ENCODE assay signal across 10 cellular contexts in the genomic region with DNA sequence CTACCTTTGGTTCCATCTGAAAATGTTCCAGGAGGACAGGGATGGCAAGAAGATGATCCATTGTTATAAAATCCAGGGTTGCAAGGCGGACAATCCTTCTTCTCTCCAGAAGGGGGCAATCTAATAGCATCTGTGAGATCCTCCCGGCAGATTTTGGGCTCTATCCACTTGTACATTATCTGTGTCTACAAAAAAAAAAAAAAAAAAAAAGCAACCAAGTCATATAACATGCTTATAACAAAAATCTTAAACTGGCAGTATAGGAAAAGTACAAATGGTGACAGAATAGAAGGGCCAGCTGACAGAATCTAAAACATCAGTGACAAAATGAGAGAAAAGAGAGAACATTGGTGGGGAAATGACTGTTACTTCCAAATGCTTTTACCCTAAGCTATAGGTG.
DNase-seq lines count a peak whose midpoint lies in the region; ATAC-seq, FAIRE-seq and TF ChIP-seq lines count a peak whose summit lies in the region.
"Had no signal": no experiment of that assay in that cellular context is flagged by ENCODE, and none has a peak within 500 bp of the region (broad histone marks: within the 10 kb centered on the region; RNA-seq: fewer than 3 reads in every experiment).

No MANE protein-coding gene starts in this region.

- no peaks in the 10 kb centered on the region for H3K9me1 ChIP-seq in IMR-90 (ENCODE audit: insufficient read depth, low read length)

- no peaks in the 10 kb centered on the region for H3K4me1 ChIP-seq in IMR-90 (ENCODE audit: control insufficient read depth, insufficient read depth, low read length)
- H3K4me1 ChIP-seq in OCI-LY3 (ENCODE audit: low read length) = peaks cover 37% of the 10 kb centered on the region

- H4K5ac ChIP-seq in IMR-90 (ENCODE audit: low read depth, low read length) = no peak overlapping the region

- no peaks in the 10 kb centered on the region for H3K36me3 ChIP-seq in IMR-90 (ENCODE audit: control insufficient read depth, insufficient read depth, low read length)
- peaks cover 7% of the 10 kb centered on the region for H3K36me3 ChIP-seq in OCI-LY3 (replicated peaks; ENCODE audit: low read depth, low read length)
- H3K36me3 ChIP-seq: BLaER1 treated with 17β-estradiol and CSF1 and Interleukin-3, amounts not matched to agents 10 nM and 100 nM had no signal

- H3K56ac ChIP-seq in IMR-90 (ENCODE audit: extremely low read depth, insufficient read depth, low read length) = no peak overlapping the region

- H2AK5ac ChIP-seq in IMR-90 (ENCODE audit: low read depth, low read length) = no peak overlapping the region

- H2AK9ac ChIP-seq in IMR-90 (replicated peaks; ENCODE audit: low read depth, low read length, poor library complexity) = no peak overlapping the region

- POLR2A ChIA-PET in IMR-90 (lab: Charles Lee; ENCODE audit: unreplicated experiment) = no interaction called here

- no peak overlapping the region for H4K8ac ChIP-seq in IMR-90 (ENCODE audit: low read depth in 2 of 2, low read length in 2 of 2)

- H3K79me1 ChIP-seq in IMR-90 (ENCODE audit: low read depth in 1 of 2, low read length in 2 of 2) = no peaks in the 10 kb centered on the region

- H3K4me1 Mint-ChIP-seq in memory B cell = peaks cover 6% of the 10 kb centered on the region
- H3K4me1 Mint-ChIP-seq: central memory CD8-positive, alpha-beta T cell had no signal

- H3K23ac ChIP-seq in IMR-90 (ENCODE audit: low read depth, low read length) = no peak overlapping the region

- no peaks in the 10 kb centered on the region for H4K20me1 ChIP-seq in IMR-90 (ENCODE audit: insufficient read depth, low read length)
- no peaks in the 10 kb centered on the region for H4K20me1 ChIP-seq in OCI-LY3 (ENCODE audit: insufficient read depth, low read length)
- H4K20me1 ChIP-seq: BLaER1 treated with 17β-estradiol and CSF1 and Interleukin-3, amounts not matched to agents 10 nM and 100 nM had no signal

- intact Hi-C loops in IMR-90 (cut with micrococcal nuclease) = loop anchor here (1.0 kb wide), 1 partner anchor 311 kb away; no protein-coding TSS in a partner anchor

- H3K27ac Mint-ChIP-seq in memory B cell = no peak overlapping the region

- H2BK120ac ChIP-seq in IMR-90 (ENCODE audit: low read depth, low read length) = no peak overlapping the region

- peak; percentile 53 for DNase-seq in NCI-H1436 (lab: John Stamatoyannopoulos, UW)
- no peak for DNase-seq in NCI-H1436 treated with DMSO at 0.1 percent for 48 hours (lab: John Stamatoyannopoulos, UW)
- DNase-seq in GM19239 (ENCODE audit: insufficient read length, low spot score) = no peak
- peak; percentile 41 for DNase-seq in IMR-90
- peak; percentile 75 for DNase-seq in cerebellar cortex (ENCODE audit: low spot score)
- DNase-seq in memory B cell (ENCODE audit: low spot score in 2 of 2) = peak in 1 of 2 donors; percentile 29

- peak; percentile 69; the same call in 1 of the 2 replicates for ATAC-seq in IMR-90 (ENCODE audit: low read depth)
- ATAC-seq in memory B cell (ENCODE audit: low read depth) = peak; percentile 52
- no peak for ATAC-seq in HG02938 (IDR thresholded peaks at IDR 0.05; ENCODE audit: unreplicated experiment)

- H2AFZ ChIP-seq in IMR-90 (replicated peaks; ENCODE audit: low read length, poor library complexity) (no peak overlapping the region), OCI-LY3 (ENCODE audit: low read depth, low read length) (no peak overlapping the region)

- H3K18ac ChIP-seq in IMR-90 (ENCODE audit: low read depth, low read length) = no peak overlapping the region

- H4K91ac ChIP-seq in IMR-90 (ENCODE audit: insufficient read depth, low read depth, low read length) = no peak overlapping the region

- no peak overlapping the region for H2BK20ac ChIP-seq in IMR-90 (ENCODE audit: low read depth, low read length)

- dilution Hi-C loops in IMR-90 (cut with HindIII; ENCODE audit: low sequenced_read_pairs, unreplicated experiment) = loop anchor here (25.0 kb wide), 1 partner anchor 211 kb away; no protein-coding TSS in a partner anchor

- no peak overlapping the region for H3K4me3 ChIP-seq in IMR-90 (ENCODE audit: insufficient read depth, low read depth, low read length)
- H3K4me3 ChIP-seq in OCI-LY3 (ENCODE audit: low read length) = no peak overlapping the region
- H3K4me3 ChIP-seq: BLaER1 treated with 17β-estradiol and CSF1 and Interleukin-3, amounts not matched to agents 10 nM and 100 nM had no signal

- CTCF ChIA-PET in IMR-90 (lab: Yijun Ruan, JAX) = interaction anchor here (0.6 to 1.1 kb wide), 5 partner anchors 11 to 984 kb away, joined by 3 to 6 read pairs (median 5); no protein-coding TSS in a partner anchor

- no peak overlapping the region for H3K4me2 ChIP-seq in IMR-90 (ENCODE audit: low read depth, low read length)
- H3K4me2 ChIP-seq in OCI-LY3 (ENCODE audit: low read length) = peak overlapping the region; percentile 3; the same call in 1 of the 2 replicates
- H3K4me2 ChIP-seq: BLaER1 treated with 17β-estradiol and CSF1 and Interleukin-3, amounts not matched to agents 10 nM and 100 nM had no signal

- H3K9ac ChIP-seq in IMR-90 (ENCODE audit: low read depth, low read length) = no peak overlapping the region
- H3K9ac ChIP-seq in OCI-LY3 (ENCODE audit: low read length) = no peak overlapping the region
- H3K9ac ChIP-seq: BLaER1 treated with 17β-estradiol and CSF1 and Interleukin-3, amounts not matched to agents 10 nM and 100 nM had no signal

- H3K14ac ChIP-seq in IMR-90 (replicated peaks; ENCODE audit: low read depth, low read length) = no peak overlapping the region

- no CpG with 5 or more reads among the region's 2 CpGs for WGBS in IMR-90 (ENCODE audit: extremely low coverage in 2 of 2, insufficient read length in 1 of 2), 2 experiments

- no TSS peak for BruUV-seq in IMR-90 (replicated peaks; lab: Mats Ljungman, UMichigan)

- H3K27ac ChIP-seq in IMR-90 (ENCODE audit: insufficient read depth, low read length) (no peak overlapping the region), OCI-LY3 (ENCODE audit: low read length) (no peak overlapping the region)
- H3K27ac ChIP-seq: BLaER1 treated with 17β-estradiol and CSF1 and Interleukin-3, amounts not matched to agents 10 nM and 100 nM had no signal

- H3K36me3 Mint-ChIP-seq in memory B cell = peaks cover 5% of the 10 kb centered on the region

- H3K9me3 ChIP-seq in IMR-90 (ENCODE audit: control insufficient read depth, insufficient read depth, low read length) = no peaks in the 10 kb centered on the region
- H3K9me3 ChIP-seq in OCI-LY3 (ENCODE audit: insufficient read depth, low read length) = no peaks in the 10 kb centered on the region

- no peak overlapping the region for H2BK5ac ChIP-seq in IMR-90 (ENCODE audit: low read depth, low read length, poor library complexity, severe bottlenecking)

- H3K4me3 Mint-ChIP-seq in memory B cell = no peak overlapping the region
- H3K4me3 Mint-ChIP-seq: central memory CD8-positive, alpha-beta T cell had no signal

- TF ChIP-seq RAD21 in IMR-90 (IDR thresholded peaks at IDR 0.05; ENCODE audit: low read length) = peak; percentile 59

- in situ Hi-C loops in IMR-90 (cut with MboI; ENCODE audit: low sequenced_read_pairs) = loop anchor here (25.0 kb wide), 1 partner anchor 486 kb away; no protein-coding TSS in a partner anchor

- no peaks in the 10 kb centered on the region for H3K79me2 ChIP-seq in OCI-LY3 (ENCODE audit: low read length)

- no peak overlapping the region for H3K4ac ChIP-seq in IMR-90 (ENCODE audit: low read depth, low read length)

- no peak for TF ChIP-seq POLR2A in IMR-90 (IDR thresholded peaks at IDR 0.05; ENCODE audit: low read depth, low read length)

- H3K27me3 Mint-ChIP-seq in memory B cell = no peaks in the 10 kb centered on the region

- H3K27me3 ChIP-seq in IMR-90 (ENCODE audit: control insufficient read depth, insufficient read depth, low read length) (no peaks in the 10 kb centered on the region), OCI-LY3 (ENCODE audit: low read depth, low read length) (peaks cover 6% of the 10 kb centered on the region; the same call in 1 of the 2 replicates)
- H3K27me3 ChIP-seq: BLaER1 treated with 17β-estradiol and CSF1 and Interleukin-3, amounts not matched to agents 10 nM and 100 nM had no signal

- no peak overlapping the region for H2BK15ac ChIP-seq in IMR-90 (ENCODE audit: low read depth, low read length)

- peak; percentile 82 for FAIRE-seq in GM19239 (lab: Jason Lieb, UNC)

- H3K9me3 Mint-ChIP-seq in memory B cell = no peaks in the 10 kb centered on the region
- H3K9me3 Mint-ChIP-seq: central memory CD8-positive, alpha-beta T cell had no signal

- peak; percentile 62 for TF ChIP-seq CTCF in IMR-90 (conservative IDR thresholded peaks at IDR 0.05; ENCODE audit: low read depth, low read length)
- peak; percentile 80 for TF ChIP-seq CTCF in OCI-LY3 (IDR thresholded peaks at IDR 0.05; ENCODE audit: low read depth, low read length)

TF ChIP-seq in IMR-90, 13 proteins besides CTCF, POLR2A, EP300 and RAD21:
- TF ChIP-seq SMC3 (IDR thresholded peaks at IDR 0.05; ENCODE audit: low read depth, low read length) = peak; percentile 51; the same call in 1 of the 2 replicates
- TF ChIP-seq, protein P1, sequence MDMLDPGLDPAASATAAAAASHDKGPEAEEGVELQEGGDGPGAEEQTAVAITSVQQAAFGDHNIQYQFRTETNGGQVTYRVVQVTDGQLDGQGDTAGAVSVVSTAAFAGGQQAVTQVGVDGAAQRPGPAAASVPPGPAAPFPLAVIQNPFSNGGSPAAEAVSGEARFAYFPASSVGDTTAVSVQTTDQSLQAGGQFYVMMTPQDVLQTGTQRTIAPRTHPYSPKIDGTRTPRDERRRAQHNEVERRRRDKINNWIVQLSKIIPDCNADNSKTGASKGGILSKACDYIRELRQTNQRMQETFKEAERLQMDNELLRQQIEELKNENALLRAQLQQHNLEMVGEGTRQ (IDR thresholded peaks at IDR 0.05; ENCODE audit: low read depth, low read length) = no peak

Comparison
In these comparisons a context has a peak if more than half of its experiments do, and no peak if none do; other contexts are left out.
1. DNase-seq: peak in NCI-H1436 (single experiment), IMR-90 (single experiment) and cerebellar cortex (single experiment); none in NCI-H1436 treated with DMSO at 0.1 percent for 48 hours (single experiment) and GM19239 (single experiment).